Comparison of ENCODE assay signal across 22 cellular contexts in genomic region chr5:57804007-57804444, GRCh38.
DNase-seq lines count a peak whose midpoint lies in the region; ATAC-seq and TF ChIP-seq lines count a peak whose summit lies in the region.
"Had no signal": no experiment of that assay in that cellular context is flagged by ENCODE, and none has a peak within 500 bp of the region (broad histone marks: within the 10 kb centered on the region; RNA-seq: fewer than 3 reads in every experiment).

No MANE protein-coding gene starts in this region.

- no peaks in the 10 kb centered on the region for H3K27me3 ChIP-seq in MG63
- H3K27me3 ChIP-seq: BLaER1 had no signal

- no peaks in the 10 kb centered on the region for H3K9me3 Mint-ChIP-seq in nephron
- H3K9me3 Mint-ChIP-seq: nephron progenitor cell had no signal

- peaks cover 14% of the 10 kb centered on the region for H3K4me1 Mint-ChIP-seq in nephron

- H3K27me3 Mint-ChIP-seq in nephron (ENCODE audit: low read depth), result no peaks in the 10 kb centered on the region

- TF ChIP-seq CTCF in AG10803 (conservative IDR thresholded peaks at IDR 0.05; ENCODE audit: low read length), result no peak
- no peak for TF ChIP-seq CTCF in nephron (IDR thresholded peaks at IDR 0.05; ENCODE audit: unreplicated experiment in 3 of 3)

- H3K4me3 Mint-ChIP-seq in nephron, result no peak overlapping the region
- H3K4me3 Mint-ChIP-seq: nephron progenitor cell had no signal

- peak overlapping the region; percentile 34 to 58 (median 44) for H3K27ac Mint-ChIP-seq in nephron
- H3K27ac Mint-ChIP-seq: nephron progenitor cell had no signal

- no peaks in the 10 kb centered on the region for H3K9me3 ChIP-seq in MG63
- H3K9me3 ChIP-seq: BLaER1, lower lobe of right lung had no signal

- no peaks in the 10 kb centered on the region; the same call in 1 of the 2 replicates for H3K36me3 ChIP-seq in MG63
- H3K36me3 ChIP-seq: BLaER1, lower lobe of right lung had no signal

- intact Hi-C loops in left colon (cut with DNase I, micrococcal nuclease), result no loop called here

- no peak overlapping the region for H3K4me3 ChIP-seq in AG10803 (ENCODE audit: low read length)
- no peak overlapping the region for H3K4me3 ChIP-seq in MG63
- H3K4me3 ChIP-seq: BLaER1, lower lobe of right lung had no signal

- no peaks in the 10 kb centered on the region for H3K36me3 Mint-ChIP-seq in nephron (ENCODE audit: low read depth)

- peak; percentile 97 for DNase-seq in AG10803 (ENCODE audit: low read depth)
- DNase-seq in MG63, result peak; percentile 28
- peak; percentile 35 for DNase-seq in epidermal melanocyte (ENCODE audit: insufficient read length, low spot score)
- no peak for DNase-seq in activated naive CD4-positive, alpha-beta T cell treated with anti-CD3 and anti-CD28 coated beads, Interleukin-2, amount 50 U/mL, for 16 hours
- DNase-seq in left colon, result no peak
- DNase-seq: activated T-cell treated with anti-CD3 and anti-CD28 coated beads, Interleukin-2, amount 50 U/mL, for 48 hours; amygdala; cortex of kidney; DMS153; erythroblast; lower lobe of right lung; NCI-H1105; nephron progenitor cell; NK-92 treated with Interleukin-12 subunit alpha and Interleukin-12 subunit beta, amount 100 ng/mL, for 24 hours; right cardiac atrium; SIG-M5; stimulated activated CD4-positive, alpha-beta T cell treated with anti-CD3 and anti-CD28 coated beads, Interleukin-2, amount 100 ng/mL, for 24 hours; stimulated activated CD8-positive, alpha-beta memory T cell treated with anti-CD3 and anti-CD28 coated beads, Interleukin-4, amount 100 ng/mL, for 48 hours had no signal

- ATAC-seq in GM21528 (IDR thresholded peaks at IDR 0.05; ENCODE audit: low FRiP score, unreplicated experiment) (no peak), left colon (no peak), HG03460 (IDR thresholded peaks at IDR 0.05; ENCODE audit: unreplicated experiment) (no peak)
- ATAC-seq: lower lobe of right lung, right cardiac atrium had no signal

Comparison
In these comparisons a context has a peak if more than half of its experiments do, and no peak if none do; other contexts are left out.
1. DNase-seq: peak in AG10803 (single experiment), MG63 (single experiment) and epidermal melanocyte (single experiment); none in activated naive CD4-positive, alpha-beta T cell treated with anti-CD3 and anti-CD28 coated beads, Interleukin-2, amount 50 U/mL, for 16 hours (single experiment) and left colon (0 of 2).